Comparison of ENCODE assay signal across 12 cellular contexts in genomic region chr20:38728911-38729642, GRCh38. TPM values are rescaled to one million over a fixed set of nuclear protein-coding genes. Genes with fewer than 3 reads are reported as not detected.
DNase-seq lines count a peak whose midpoint lies in the region; ATAC-seq, FAIRE-seq and TF ChIP-seq lines count a peak whose summit lies in the region.
"Had no signal": no experiment of that assay in that cellular context is flagged by ENCODE, and none has a peak within 500 bp of the region (broad histone marks: within the 10 kb centered on the region; RNA-seq: fewer than 3 reads in every experiment).

No MANE protein-coding gene starts in this region.

- H3K27me3 ChIP-seq in GM12878 (replicated peaks in 1 of 2; ENCODE audit: control insufficient read depth in 2 of 2, insufficient read depth in 2 of 2, low read length in 1 of 2) (peaks cover 40 to 65% of the 10 kb centered on the region in 2 experiments), tibial artery (peaks cover 10 to 99% of the 10 kb centered on the region in 2 donors)

- H3K4me2 ChIP-seq in GM12878 (ENCODE audit: control insufficient read depth, insufficient read depth), result no peak overlapping the region

- H4K20me1 ChIP-seq in GM12878 (ENCODE audit: control insufficient read depth, insufficient read depth), result no peaks in the 10 kb centered on the region

- intact Hi-C loops in GM12878 (cut with micrococcal nuclease; ENCODE audit: unreplicated experiment) (no loop called here), tibial artery (cut with DNase I; ENCODE audit: low total_unique reads) (loop anchor here (10.0 kb wide), 1 partner anchor 156 kb away; no protein-coding TSS in a partner anchor)

- H3K9ac ChIP-seq in GM12878 (ENCODE audit: control insufficient read depth, insufficient read depth, low read length), result no peak overlapping the region

- no peak for ATAC-seq in GM12878
- ATAC-seq in stimulated activated effector memory CD8-positive, alpha-beta T cell treated with anti-CD3 and anti-CD28 coated beads, Interleukin-12 subunit alpha, Interleukin-12 subunit beta, amount 100 ng/mL, for 72 hours, result no peak
- ATAC-seq in HG03139 (IDR thresholded peaks at IDR 0.05; ENCODE audit: unreplicated experiment), result no peak
- ATAC-seq in HG02588 (IDR thresholded peaks at IDR 0.05; ENCODE audit: unreplicated experiment), result no peak
- ATAC-seq: foreskin keratinocyte had no signal

- H3K27ac Mint-ChIP-seq in stimulated activated effector memory CD8-positive, alpha-beta T cell treated with anti-CD3 and anti-CD28 coated beads, Interleukin-12 subunit alpha, Interleukin-12 subunit beta, amount 100 ng/mL, for 72 hours, result no peak overlapping the region

- POLR2A ChIA-PET in GM12878 (lab: Charles Lee), result no interaction called here

- H3K4me3 ChIP-seq in GM12878, result no peak overlapping the region
- H3K4me3 ChIP-seq in tibial artery, result no peak overlapping the region

- SMC1A ChIA-PET in GM12878 (lab: Charles Lee; ENCODE audit: uncharacterized antibody, unreplicated experiment), result interaction anchor here (1.0 kb wide), 1 partner anchor 23 kb away, joined by 3 read pairs; no protein-coding TSS in a partner anchor

- TF ChIP-seq RAD21 in GM12878 (IDR thresholded peaks at IDR 0.05; ENCODE audit: insufficient read depth, low read depth, low read length), result no peak

- H3K4me1 ChIP-seq in GM12878 (ENCODE audit: control insufficient read depth, insufficient read depth, low read length), result peaks cover 14% of the 10 kb centered on the region
- H3K4me1 ChIP-seq in tibial artery, result peaks cover 0 to 51% (median 37%) of the 10 kb centered on the region in 4 donors
- H3K4me1 ChIP-seq: foreskin keratinocyte had no signal

- TF ChIP-seq POLR2A in GM12878 (IDR thresholded peaks at IDR 0.05; ENCODE audit: low read depth, low read length), result no peak

- RAD21 ChIA-PET in GM12878 (lab: Charles Lee; ENCODE audit: unreplicated experiment), result no interaction called here

- H3K36me3 ChIP-seq in GM12878 (ENCODE audit: control insufficient read depth in 2 of 2, insufficient read depth in 2 of 2, low read length in 1 of 2) (no peaks in the 10 kb centered on the region), tibial artery (no peaks in the 10 kb centered on the region)
- H3K36me3 ChIP-seq: brain microvascular endothelial cell had no signal

- H3K79me2 ChIP-seq in GM12878 (ENCODE audit: control insufficient read depth, insufficient read depth, low read length), result no peaks in the 10 kb centered on the region

- H3K36me3 Mint-ChIP-seq in stimulated activated effector memory CD8-positive, alpha-beta T cell treated with anti-CD3 and anti-CD28 coated beads, Interleukin-12 subunit alpha, Interleukin-12 subunit beta, amount 100 ng/mL, for 72 hours, result peaks cover 27% of the 10 kb centered on the region

- H3K4me1 Mint-ChIP-seq in stimulated activated effector memory CD8-positive, alpha-beta T cell treated with anti-CD3 and anti-CD28 coated beads, Interleukin-12 subunit alpha, Interleukin-12 subunit beta, amount 100 ng/mL, for 72 hours, result peaks cover 72% of the 10 kb centered on the region

- peak; percentile 25 for DNase-seq in activated CD4-positive, alpha-beta T cell treated with anti-CD3 and anti-CD28 coated beads for 48 hours
- DNase-seq in activated CD4-positive, alpha-beta T cell treated with anti-CD3 and anti-CD28 coated beads for 1 hour, result no peak
- peak; percentile 98 for DNase-seq in NCI-H2171 (lab: John Stamatoyannopoulos, UW)
- DNase-seq in GM12878 (ENCODE audit: low read depth, low spot score), result no peak
- no peak for DNase-seq in stimulated activated effector memory CD8-positive, alpha-beta T cell treated with anti-CD3 and anti-CD28 coated beads, Interleukin-12 subunit alpha, Interleukin-12 subunit beta, amount 100 ng/mL, for 72 hours (ENCODE audit: low spot score in 2 of 2)
- DNase-seq in tibial artery, result no peak
- DNase-seq: brain microvascular endothelial cell, foreskin keratinocyte, occipital lobe had no signal

- no peak overlapping the region for H2AFZ ChIP-seq in GM12878 (ENCODE audit: control insufficient read depth, low read depth, low read length)

- peak overlapping the region; percentile 64 for H3K4me3 Mint-ChIP-seq in stimulated activated effector memory CD8-positive, alpha-beta T cell treated with anti-CD3 and anti-CD28 coated beads, Interleukin-12 subunit alpha, Interleukin-12 subunit beta, amount 100 ng/mL, for 72 hours

- H3K9me3 Mint-ChIP-seq in stimulated activated effector memory CD8-positive, alpha-beta T cell treated with anti-CD3 and anti-CD28 coated beads, Interleukin-12 subunit alpha, Interleukin-12 subunit beta, amount 100 ng/mL, for 72 hours, result no peaks in the 10 kb centered on the region

- CTCF ChIA-PET in GM12878 (lab: Yijun Ruan, JAX), result interaction anchor here (0.6 to 2.1 kb wide), 6 partner anchors 21 to 320 kb away, joined by 3 to 8 read pairs (median 4); no protein-coding TSS in a partner anchor

- TF ChIP-seq EP300 in GM12878 (IDR thresholded peaks at IDR 0.05; ENCODE audit: borderline replicate concordance in 1 of 2, control insufficient read depth in 1 of 2, low read depth in 2 of 2, low read length in 2 of 2), result no peak

- BruUV-seq in GM12878 (replicated peaks; lab: Mats Ljungman, UMichigan), result no TSS peak

- in situ Hi-C loops in GM12878 (cut with MboI), result no loop called here

- H3K9me3 ChIP-seq in GM12878 (replicated peaks; ENCODE audit: control insufficient read depth, insufficient read depth, low read length) (peaks cover 7% of the 10 kb centered on the region; the same call in 2 of the 3 replicates), tibial artery (no peaks in the 10 kb centered on the region)

- TF ChIP-seq CTCF in GM12878 (IDR thresholded peaks at IDR 0.05 in 2 of 3, conservative IDR thresholded peaks at IDR 0.05 in 1 of 3; ENCODE audit: control insufficient read depth in 2 of 3, extremely low read depth in 1 of 3, insufficient read depth in 1 of 3, low read depth in 3 of 3, low read length in 3 of 3) (no peak), tibial artery (IDR thresholded peaks at IDR 0.05) (no peak)

- WGBS in GM12878 (ENCODE audit: insufficient coverage, insufficient replicate concordance, low lambda C conversion rate, missing lambda C conversion rate), result 16% methylated on average over 40 of the region's 41 CpGs

- H3K27ac ChIP-seq in GM12878 (ENCODE audit: control insufficient read depth, insufficient read depth) (no peak overlapping the region), tibial artery (no peak overlapping the region)
- H3K27ac ChIP-seq: brain microvascular endothelial cell, foreskin keratinocyte had no signal

- no peak for FAIRE-seq in GM12878 (lab: Jason Lieb, UNC)

TF ChIP-seq in GM12878, 131 proteins besides CTCF, POLR2A, EP300 and RAD21 (continues in another document):
- TF ChIP-seq SKIL (IDR thresholded peaks at IDR 0.05; ENCODE audit: low read depth, poor library complexity, severe bottlenecking) (no peak), PML (IDR thresholded peaks at IDR 0.05; ENCODE audit: low read length) (no peak)

RNA-seq across cellular contexts. Expression of gene SLC32A1, which starts 4.8 kb away (rescaled TPM):
- total RNA-seq in GM12878 (2013; cell fraction: nucleolus; rRNA removed), result not detected in 2 replicates
- total RNA-seq in GM12878 (2014; rRNA removed) (not detected in 2 replicates), GM12878 (2014; rRNA removed; fragmentation: Illumina TruSeq; extraction: Trizol) (not detected in 2 replicates), GM12878 (2021) (not detected in 2 replicates)
- not detected for polyA plus RNA-seq in GM12878 (2011; ENCODE audit: low read depth)
- polyA plus RNA-seq in GM12878 (2011; rRNA removed) (not detected in 2 replicates), GM12878 (2014; fragmentation: Illumina TruSeq; extraction: Trizol) (not detected in 2 replicates), GM12878 (2014; fragmentation: Nextera tagmentation; extraction: Ambion mirVana) (not detected), GM12878 (2014; rRNA removed) (not detected in 2 replicates), GM12878 (2016; fragmentation: Nextera tagmentation; extraction: Ambion mirVana) (not detected)
- polyA plus RNA-seq in GM12878 (2011; cell fraction: cytosol; rRNA removed), result 0.01 and 0.02 TPM in 2 replicates
- not detected in 2 replicates for polyA plus RNA-seq in GM12878 (2011; cell fraction: nucleus; rRNA removed)
- polyA plus RNA-seq in GM12878 (2012), result 0.05 and 0.22 TPM in 2 replicates
- not detected in 2 replicates for polyA minus RNA-seq in GM12878 (2011; rRNA and poly(A)+ RNA removed)
- not detected in 2 replicates for polyA minus RNA-seq in GM12878 (2011; cell fraction: cytosol; rRNA and poly(A)+ RNA removed)
- polyA minus RNA-seq in GM12878 (2011; cell fraction: nucleus; rRNA and poly(A)+ RNA removed), result not detected in 2 replicates
- total RNA-seq: foreskin keratinocyte; T-helper 1 cell treated with Interleukin-12 subunit alpha and Interleukin-12 subunit beta and Interleukin-4 antibody, amounts not matched to agents 30 ng/mL and 1 ng/mL, for 36 hours had no signal
- polyA plus RNA-seq: foreskin keratinocyte had no signal

RNA-seq across cellular contexts. Expression of gene ACTR5, which starts 19.2 kb away (rescaled TPM):
- 26.0 and 28.3 TPM in 2 replicates for total RNA-seq in GM12878 (2013; cell fraction: nucleolus; rRNA removed)
- total RNA-seq in GM12878 (2014; rRNA removed) (8.1 and 9.4 TPM in 2 replicates), GM12878 (2014; rRNA removed; fragmentation: Illumina TruSeq; extraction: Trizol) (6.0 and 6.2 TPM in 2 replicates), GM12878 (2021) (8.6 and 8.9 TPM in 2 replicates)
- 3.8 TPM for polyA plus RNA-seq in GM12878 (2011; ENCODE audit: low read depth)
- polyA plus RNA-seq in GM12878 (2011; rRNA removed) (12.2 and 14.7 TPM in 2 replicates), GM12878 (2014; fragmentation: Illumina TruSeq; extraction: Trizol) (7.0 and 7.4 TPM in 2 replicates), GM12878 (2014; fragmentation: Nextera tagmentation; extraction: Ambion mirVana) (1 to 10 TPM in 1 of 2 experiments, under 1 TPM in 1; 0.52 to 1.7 TPM), GM12878 (2014; rRNA removed) (10.7 and 10.9 TPM in 2 replicates), GM12878 (2016; fragmentation: Nextera tagmentation; extraction: Ambion mirVana) (10 to 100 TPM in 1 of 2 experiments, 1 to 10 TPM in 1; 9.0 to 12.7 TPM)
- polyA plus RNA-seq in GM12878 (2011; cell fraction: cytosol; rRNA removed), result 11.3 and 14.7 TPM in 2 replicates
- 35.6 and 39.5 TPM in 2 replicates for polyA plus RNA-seq in GM12878 (2011; cell fraction: nucleus; rRNA removed)
- 4.6 and 4.9 TPM in 2 replicates for polyA plus RNA-seq in GM12878 (2012)
- 9.6 and 11.8 TPM in 2 replicates for polyA minus RNA-seq in GM12878 (2011; rRNA and poly(A)+ RNA removed)
- 4.1 and 4.4 TPM in 2 replicates for polyA minus RNA-seq in GM12878 (2011; cell fraction: cytosol; rRNA and poly(A)+ RNA removed)
- polyA minus RNA-seq in GM12878 (2011; cell fraction: nucleus; rRNA and poly(A)+ RNA removed), result 11.4 and 12.9 TPM in 2 replicates

Comparison
In these comparisons a context has a peak if more than half of its experiments do, and no peak if none do; other contexts are left out.
1. DNase-seq: peak in activated CD4-positive, alpha-beta T cell treated with anti-CD3 and anti-CD28 coated beads for 48 hours (single experiment) and NCI-H2171 (single experiment); none in activated CD4-positive, alpha-beta T cell treated with anti-CD3 and anti-CD28 coated beads for 1 hour (single experiment), GM12878 (single experiment), stimulated activated effector memory CD8-positive, alpha-beta T cell treated with anti-CD3 and anti-CD28 coated beads, Interleukin-12 subunit alpha, Interleukin-12 subunit beta, amount 100 ng/mL, for 72 hours (0 of 2) and tibial artery (0 of 2).